15 cellular contexts compared by ENCODE assay signal in the genomic region with DNA sequence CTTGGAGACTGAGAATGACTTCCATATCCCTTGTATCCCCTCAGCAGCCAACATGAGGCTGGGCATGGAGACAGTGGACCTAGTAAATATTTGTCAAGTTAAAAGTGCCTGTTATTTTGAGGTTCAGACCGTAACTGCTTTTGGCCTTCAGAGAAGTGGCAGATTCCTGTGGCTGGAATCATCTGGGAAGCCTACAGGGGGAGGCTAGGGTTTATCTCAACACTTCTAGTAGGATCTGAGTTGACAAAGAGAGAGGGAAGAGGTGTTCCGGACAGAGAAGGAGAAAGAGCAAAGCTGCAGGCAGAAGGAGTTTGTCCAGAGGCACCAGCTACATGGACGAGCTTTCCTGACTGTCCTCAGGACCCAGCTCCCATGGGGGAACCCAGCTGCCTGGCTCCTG. TPM values are rescaled to one million over a fixed set of nuclear protein-coding genes. Genes with fewer than 3 reads are reported as not detected.
DNase-seq lines count a peak whose midpoint lies in the region; ATAC-seq and TF ChIP-seq lines count a peak whose summit lies in the region.
"Had no signal": no experiment of that assay in that cellular context is flagged by ENCODE, and none has a peak within 500 bp of the region (broad histone marks: within the 10 kb centered on the region; RNA-seq: fewer than 3 reads in every experiment).

No MANE protein-coding gene starts in this region.

- no peak overlapping the region for H3K9ac ChIP-seq in endodermal cell (ENCODE audit: extremely low read depth, low read length, poor library complexity, severe bottlenecking)

- peaks cover 5% of the 10 kb centered on the region for H3K4me1 ChIP-seq in endodermal cell (ENCODE audit: control insufficient read depth, insufficient read depth, low read length)
- peaks cover 4 to 56% (median 38%) of the 10 kb centered on the region in 4 donors for H3K4me1 ChIP-seq in tibial artery
- H3K4me1 ChIP-seq: HAP-1, SJCRH30 had no signal

- 80 to 88% methylated on average over 1 to 3 of the region's 3 CpGs for WGBS in endodermal cell (ENCODE audit: insufficient coverage in 1 of 2, insufficient read length in 1 of 2), 2 experiments

- H3K9me3 Mint-ChIP-seq in endodermal cell (no peaks in the 10 kb centered on the region), progenitor cell of endocrine pancreas (ENCODE audit: low read depth) (peaks cover 5% of the 10 kb centered on the region)

- H3K4me3 Mint-ChIP-seq in endodermal cell (no peak overlapping the region), progenitor cell of endocrine pancreas (ENCODE audit: low read depth) (no peak overlapping the region)

- H3K27me3 Mint-ChIP-seq in endodermal cell (ENCODE audit: insufficient read depth) = peaks cover 21% of the 10 kb centered on the region
- peaks cover 3% of the 10 kb centered on the region for H3K27me3 Mint-ChIP-seq in progenitor cell of endocrine pancreas

- intact Hi-C loops in tibial artery (cut with DNase I; ENCODE audit: low total_unique reads) = no loop called here

- H3K4me1 Mint-ChIP-seq in endodermal cell (peaks cover 7% of the 10 kb centered on the region), progenitor cell of endocrine pancreas (ENCODE audit: low read depth) (no peaks in the 10 kb centered on the region)

- H3K4me3 ChIP-seq in endodermal cell (ENCODE audit: low read length) (no peak overlapping the region), tibial artery (no peak overlapping the region)
- H3K4me3 ChIP-seq: HAP-1, PC-9, SJCRH30 had no signal

- peak; percentile 50 for DNase-seq in EH (ENCODE audit: low read depth)
- peak; percentile 17 for DNase-seq in endodermal cell
- DNase-seq in myocyte (ENCODE audit: low read depth) = peak; percentile 39
- DNase-seq in tibial artery = no peak
- DNase-seq in NCI-H146 treated with DMSO at 0.1 percent for 48 hours (lab: John Stamatoyannopoulos, UW; ENCODE audit: unreplicated experiment) = no peak
- no peak for DNase-seq in progenitor cell of endocrine pancreas (ENCODE audit: low spot score, unreplicated experiment)
- DNase-seq: COR-L47, NCI-H187 treated with DMSO at 0.1 percent for 48 hours, NCI-H748 treated with DMSO at 0.1 percent for 48 hours, PC-9, SJCRH30 had no signal

- H3K36me3 ChIP-seq in endodermal cell (ENCODE audit: control insufficient read depth, insufficient read depth, low read length) = no peaks in the 10 kb centered on the region
- no peaks in the 10 kb centered on the region for H3K36me3 ChIP-seq in tibial artery
- H3K36me3 ChIP-seq: HAP-1, SJCRH30 had no signal

- ATAC-seq in GM21737 (IDR thresholded peaks at IDR 0.05; ENCODE audit: unreplicated experiment) = no peak

- H3K27ac Mint-ChIP-seq in endodermal cell (no peak overlapping the region), progenitor cell of endocrine pancreas (no peak overlapping the region)

- H3K27ac ChIP-seq in endodermal cell (ENCODE audit: low read depth, low read length) = no peak overlapping the region
- peak overlapping the region; percentile 88 to 97 for H3K27ac ChIP-seq in tibial artery
- H3K27ac ChIP-seq: PC-9, SJCRH30 had no signal

- no peaks in the 10 kb centered on the region for H3K36me3 Mint-ChIP-seq in endodermal cell (ENCODE audit: low read depth)
- no peaks in the 10 kb centered on the region for H3K36me3 Mint-ChIP-seq in progenitor cell of endocrine pancreas (ENCODE audit: insufficient read depth)

- peaks cover 7% of the 10 kb centered on the region for H3K27me3 ChIP-seq in endodermal cell (ENCODE audit: control insufficient read depth, insufficient read depth, low read length, poor library complexity, severe bottlenecking)
- no peaks in the 10 kb centered on the region for H3K27me3 ChIP-seq in tibial artery
- H3K27me3 ChIP-seq: SJCRH30 had no signal

- TF ChIP-seq CTCF in endodermal cell (conservative IDR thresholded peaks at IDR 0.05) = no peak
- no peak for TF ChIP-seq CTCF in tibial artery (IDR thresholded peaks at IDR 0.05)
- TF ChIP-seq CTCF in progenitor cell of endocrine pancreas (IDR thresholded peaks at IDR 0.05; ENCODE audit: unreplicated experiment) = no peak

- H3K9me3 ChIP-seq in endodermal cell (ENCODE audit: control insufficient read depth, low read length) = no peaks in the 10 kb centered on the region
- H3K9me3 ChIP-seq in tibial artery = no peaks in the 10 kb centered on the region
- H3K9me3 ChIP-seq: HAP-1, SJCRH30 had no signal

RNA-seq across cellular contexts. Expression of a gene that starts 27.0 kb away (rescaled TPM):
- total RNA-seq in endodermal cell (under 1 TPM in 1 of 2 donors, not detected in 1; 0.09 TPM), myocyte (not detected in 2 replicates), progenitor cell of endocrine pancreas (1.00 and 1.2 TPM in 2 replicates)
- 0.21 TPM for polyA plus RNA-seq in endodermal cell (2013, experiment 1 of 2)
- polyA plus RNA-seq in endodermal cell (2013, experiment 2 of 2) = 0.33 TPM
- 0.05 TPM for polyA plus RNA-seq in myocyte (2012)
- total RNA-seq: A673, Daoy, PC-9, SJCRH30 had no signal

Comparison
In these comparisons a context has a peak if more than half of its experiments do, and no peak if none do; other contexts are left out.
1. DNase-seq: peak in EH (single experiment), endodermal cell (single experiment) and myocyte (single experiment); none in tibial artery (0 of 2), NCI-H146 treated with DMSO at 0.1 percent for 48 hours (single experiment) and progenitor cell of endocrine pancreas (single experiment).